Comparison of ENCODE assay signal across 8 cellular contexts in the genomic region with DNA sequence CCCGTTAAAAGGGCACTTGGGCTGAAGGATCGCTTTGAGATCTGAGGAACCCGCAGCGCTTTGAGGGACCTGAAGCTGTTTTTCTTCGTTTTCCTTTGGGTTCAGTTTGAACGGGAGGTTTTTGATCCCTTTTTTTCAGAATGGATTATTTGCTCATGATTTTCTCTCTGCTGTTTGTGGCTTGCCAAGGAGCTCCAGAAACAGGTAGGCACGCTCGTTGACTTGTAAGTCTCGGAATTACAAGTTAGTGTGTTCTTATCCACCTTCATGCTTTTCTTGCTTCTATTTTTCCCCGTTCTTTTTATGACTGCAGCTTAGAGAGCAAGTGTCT. TPM values are rescaled to one million over a fixed set of nuclear protein-coding genes. Genes with fewer than 3 reads are reported as not detected.
A peak's percentile ranks its signal among the peaks of the same experiment; 100 is the strongest.
DNase-seq lines count a peak whose midpoint lies in the region; TF ChIP-seq lines count a peak whose summit lies in the region.

No MANE protein-coding gene starts in this region.

- H3K4me1 ChIP-seq in HAP-1: no peaks in the 10 kb centered on the region
- peaks cover 26% of the 10 kb centered on the region for H3K4me1 ChIP-seq in mononuclear cell (ENCODE audit: insufficient read depth, low read length)
- no peaks in the 10 kb centered on the region for H3K4me1 ChIP-seq in BE2C

- no peak for TF ChIP-seq CTCF in AG09309 (IDR thresholded peaks at IDR 0.05; ENCODE audit: control insufficient read depth, insufficient read depth, low read depth, low read length, missing control alignments)
- no peak for TF ChIP-seq CTCF in astrocyte of the cerebellum (IDR thresholded peaks at IDR 0.05; ENCODE audit: low read depth, low read length, missing control alignments)
- no peak for TF ChIP-seq CTCF in BE2C (IDR thresholded peaks at IDR 0.05; ENCODE audit: low read depth, low read length)

- DNase-seq in AG09309 (ENCODE audit: low read depth): no peak
- DNase-seq in HAP-1 (ENCODE audit: low spot score in 2 of 2): no peak
- DNase-seq in astrocyte of the cerebellum (ENCODE audit: low read depth): no peak
- no peak for DNase-seq in BE2C
- no peak for DNase-seq in stimulated activated CD4-positive, alpha-beta T cell treated with anti-CD3 and anti-CD28 coated beads, Interleukin-4, amount 100 ng/mL, for 1 hour
- DNase-seq in iPS-NIHi11 (ENCODE audit: low spot score): no peak
- DNase-seq in T-helper 9 cell: no peak

- H3K27me3 ChIP-seq in HAP-1 (ENCODE audit: low read depth) (peaks cover 36% of the 10 kb centered on the region), mononuclear cell (ENCODE audit: insufficient read depth, low read length) (peaks cover 33% of the 10 kb centered on the region), BE2C (peaks cover 32% of the 10 kb centered on the region)

- H3K4me3 ChIP-seq in AG09309 (ENCODE audit: control insufficient read depth, low read depth, low read length) (peak overlapping the region; percentile 43), HAP-1 (peak overlapping the region; percentile 16; the same call in 1 of the 2 replicates), astrocyte of the cerebellum (ENCODE audit: low read depth, low read length) (peak overlapping the region; percentile 51), mononuclear cell (ENCODE audit: low read length) (peak overlapping the region; percentile 31), BE2C (ENCODE audit: low read depth, low read length) (no peak overlapping the region; the same call in 1 of the 2 replicates)

- in situ Hi-C loops in HAP-1 (cut with MboI; ENCODE audit: low sequenced_read_pairs) (no loop called here), astrocyte of the cerebellum (cut with HindIII; ENCODE audit: low sequenced_read_pairs) (no loop called here)

- H3K36me3 ChIP-seq in HAP-1 (replicated peaks): no peaks in the 10 kb centered on the region
- H3K36me3 ChIP-seq in BE2C: no peaks in the 10 kb centered on the region

- H3K9me3 ChIP-seq in HAP-1: no peaks in the 10 kb centered on the region
- no peaks in the 10 kb centered on the region for H3K9me3 ChIP-seq in mononuclear cell (ENCODE audit: low read depth, low read length)
- H3K9me3 ChIP-seq in BE2C: no peaks in the 10 kb centered on the region

RNA-seq across cellular contexts. Expression of a gene that starts 0.3 kb away (rescaled TPM):
- total RNA-seq in mononuclear cell: 4.9 TPM
- polyA plus RNA-seq in BE2C (2012; ENCODE audit: insufficient read depth, insufficient read length, low read depth): not detected
